In the genomic region with DNA sequence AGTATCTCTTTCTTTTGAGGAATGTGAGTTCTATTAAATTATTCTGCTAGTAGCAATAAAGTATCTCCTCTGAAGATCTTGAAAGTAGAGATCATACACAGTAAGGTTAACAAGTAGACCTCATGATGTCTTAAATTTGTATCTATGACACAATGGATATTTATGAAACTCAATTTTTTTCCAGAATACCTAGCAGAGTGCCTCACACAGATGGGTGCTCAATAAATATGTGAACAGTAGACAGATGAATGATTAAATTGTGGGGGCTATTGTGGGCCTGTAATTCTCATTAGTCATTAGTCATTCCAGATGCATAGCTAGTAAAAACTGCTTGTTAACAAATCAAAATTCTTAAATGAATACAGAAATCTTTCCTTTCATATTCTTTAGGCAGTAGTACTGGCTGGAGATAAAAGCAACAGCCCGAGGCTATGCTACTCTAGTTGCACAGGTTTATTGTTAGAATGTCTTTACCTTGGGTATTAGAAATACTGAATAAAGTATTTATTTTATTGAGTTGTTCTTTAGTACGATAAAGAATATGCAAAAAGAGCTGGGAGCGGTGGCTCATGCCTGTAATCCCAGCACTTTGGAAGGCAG, we compare ENCODE assay signal across 20 cellular contexts. TPM values are rescaled to one million over a fixed set of nuclear protein-coding genes. Genes with fewer than 3 reads are reported as not detected.
DNase-seq lines count a peak whose midpoint lies in the region; ATAC-seq, FAIRE-seq and TF ChIP-seq lines count a peak whose summit lies in the region.
"Had no signal": no experiment of that assay in that cellular context is flagged by ENCODE, and none has a peak within 500 bp of the region (broad histone marks: within the 10 kb centered on the region; RNA-seq: fewer than 3 reads in every experiment).

No MANE protein-coding gene starts in this region.

- no peaks in the 10 kb centered on the region for H3K9me2 ChIP-seq in SK-N-SH

- TF ChIP-seq RAD21 in SK-N-SH (IDR thresholded peaks at IDR 0.05; ENCODE audit: low read length): no peak

- CTCF ChIA-PET in SK-N-SH (lab: Yijun Ruan, JAX): interaction anchor here (1.0 to 2.1 kb wide), 6 partner anchors 10 to 153 kb away, joined by 3 to 19 read pairs (median 4); no protein-coding TSS in a partner anchor

- POLR2A ChIA-PET in SK-N-SH (lab: Yijun Ruan, JAX): no interaction called here

- H3K79me2 ChIP-seq in SK-N-SH (ENCODE audit: insufficient read depth): peaks cover 93% of the 10 kb centered on the region

- H3K4me1 ChIP-seq in CD4-positive, CD25-positive, alpha-beta regulatory T cell (ENCODE audit: control insufficient read depth, insufficient read depth, low read length, poor library complexity, severe bottlenecking): peaks cover 40% of the 10 kb centered on the region
- H3K4me1 ChIP-seq in SK-N-SH (ENCODE audit: control insufficient read depth in 1 of 2, insufficient read depth in 2 of 2, low read depth in 1 of 2, low read length in 1 of 2) (peaks cover 0 to 31% of the 10 kb centered on the region in 2 experiments; a peak in 3 of 4 replicates), foreskin keratinocyte (peaks cover 6% of the 10 kb centered on the region), thyroid gland (peaks cover 0 to 2% of the 10 kb centered on the region in 2 donors)

- peaks cover 14% of the 10 kb centered on the region for H3K36me3 Mint-ChIP-seq in CD4-positive, CD25-positive, alpha-beta regulatory T cell

- TF ChIP-seq EP300 in SK-N-SH (IDR thresholded peaks at IDR 0.05; ENCODE audit: borderline replicate concordance in 1 of 2, low read depth in 1 of 2, low read length in 1 of 2): peak in 1 of 2 experiments; percentile 16; a peak in 1 of 4 replicates

- peak overlapping the region in 2 of 3 donors; percentile 21 to 68 for H3K27ac Mint-ChIP-seq in CD4-positive, CD25-positive, alpha-beta regulatory T cell

- 78% methylated on average over 3 of the region's 3 CpGs for WGBS in SK-N-SH (ENCODE audit: low lambda C conversion rate)
- 88 to 91% methylated on average over 3 of the region's 3 CpGs for WGBS in thyroid gland, 2 donors

- no peaks in the 10 kb centered on the region for H3K9me3 ChIP-seq in CD4-positive, CD25-positive, alpha-beta regulatory T cell (ENCODE audit: control insufficient read depth in 2 of 2, low read length in 2 of 2)
- H3K9me3 ChIP-seq in SK-N-SH: no peaks in the 10 kb centered on the region
- no peaks in the 10 kb centered on the region for H3K9me3 ChIP-seq in thyroid gland
- H3K9me3 ChIP-seq in WERI-Rb-1 (ENCODE audit: severe bottlenecking): no peaks in the 10 kb centered on the region
- H3K9me3 ChIP-seq: sigmoid colon, thoracic aorta had no signal

- peaks cover 48% of the 10 kb centered on the region for H3F3A ChIP-seq in SK-N-SH (replicated peaks; ENCODE audit: insufficient read depth)

- H3K4me1 Mint-ChIP-seq in CD4-positive, CD25-positive, alpha-beta regulatory T cell: peaks cover 50 to 66% (median 60%) of the 10 kb centered on the region in 4 donors

- H3K4me3 Mint-ChIP-seq in CD4-positive, CD25-positive, alpha-beta regulatory T cell: peak overlapping the region in 2 of 4 donors; percentile 21 to 35
- H3K4me3 Mint-ChIP-seq: CD14-positive monocyte, memory B cell had no signal

- H3K27me3 ChIP-seq in CD4-positive, CD25-positive, alpha-beta regulatory T cell (ENCODE audit: control insufficient read depth, insufficient read depth, low read length): no peaks in the 10 kb centered on the region
- H3K27me3 ChIP-seq in SK-N-SH (ENCODE audit: insufficient read depth): no peaks in the 10 kb centered on the region
- no peaks in the 10 kb centered on the region for H3K27me3 ChIP-seq in foreskin keratinocyte
- no peaks in the 10 kb centered on the region for H3K27me3 ChIP-seq in thyroid gland
- H3K27me3 ChIP-seq in WERI-Rb-1 (ENCODE audit: insufficient read depth, low read depth, severe bottlenecking): no peaks in the 10 kb centered on the region
- H3K27me3 ChIP-seq: sigmoid colon had no signal

- no peak for TF ChIP-seq CTCF in SK-N-SH (IDR thresholded peaks at IDR 0.05)
- TF ChIP-seq CTCF in foreskin keratinocyte (conservative IDR thresholded peaks at IDR 0.05): no peak
- no peak for TF ChIP-seq CTCF in thyroid gland (IDR thresholded peaks at IDR 0.05)
- no peak for TF ChIP-seq CTCF in WERI-Rb-1 (IDR thresholded peaks at IDR 0.05; ENCODE audit: low read depth, low read length)
- no peak for TF ChIP-seq CTCF in D721Med (IDR thresholded peaks at IDR 0.05; ENCODE audit: insufficient read depth, missing control alignments)

- TF ChIP-seq POLR2A in thyroid gland (IDR thresholded peaks at IDR 0.05): no peak

- no peak overlapping the region for H3K4me3 ChIP-seq in CD4-positive, CD25-positive, alpha-beta regulatory T cell (ENCODE audit: low read depth, low read length)
- H3K4me3 ChIP-seq in SK-N-SH (ENCODE audit: low read depth in 2 of 2, low read length in 1 of 2) (no peak overlapping the region), thyroid gland (replicated peaks in 1 of 3) (no peak overlapping the region), WERI-Rb-1 (ENCODE audit: low read depth, low read length) (no peak overlapping the region)
- H3K4me3 ChIP-seq: coronary artery, sigmoid colon, thoracic aorta had no signal

- H3K36me3 ChIP-seq in CD4-positive, CD25-positive, alpha-beta regulatory T cell (ENCODE audit: control insufficient read depth, insufficient read depth, low read length): peaks cover 34% of the 10 kb centered on the region
- H3K36me3 ChIP-seq in SK-N-SH (replicated peaks in 1 of 2; ENCODE audit: control insufficient read depth in 1 of 2, insufficient read depth in 2 of 2, low read length in 1 of 2): peaks cover 25 to 34% of the 10 kb centered on the region in 2 experiments
- peaks cover 0 to 6% of the 10 kb centered on the region in 2 donors for H3K36me3 ChIP-seq in thyroid gland
- peaks cover 43% of the 10 kb centered on the region for H3K36me3 ChIP-seq in WERI-Rb-1

- peak in 1 of 2 donors; percentile 13 for ATAC-seq in CD4-positive, CD25-positive, alpha-beta regulatory T cell (ENCODE audit: low read depth in 2 of 2)
- peak; percentile 60 for ATAC-seq in foreskin keratinocyte

- intact Hi-C loops in thyroid gland (cut with DNase I): no loop called here

- no peak overlapping the region for H3K9ac ChIP-seq in SK-N-SH

- no peak overlapping the region for H2AFZ ChIP-seq in SK-N-SH (ENCODE audit: low read depth)

- peak overlapping the region; percentile 37 for H3K27ac ChIP-seq in CD4-positive, CD25-positive, alpha-beta regulatory T cell (ENCODE audit: insufficient read depth, low read length, poor library complexity, severe bottlenecking)
- peak overlapping the region in 1 of 2 experiments; percentile 28; a peak in 3 of 4 replicates for H3K27ac ChIP-seq in SK-N-SH (ENCODE audit: low read depth in 2 of 2, low read length in 1 of 2)
- no peak overlapping the region for H3K27ac ChIP-seq in foreskin keratinocyte
- H3K27ac ChIP-seq in thyroid gland: no peak overlapping the region
- no peak overlapping the region for H3K27ac ChIP-seq in WERI-Rb-1
- H3K27ac ChIP-seq: coronary artery, sigmoid colon, thoracic aorta had no signal

- no peaks in the 10 kb centered on the region for H3K27me3 Mint-ChIP-seq in CD4-positive, CD25-positive, alpha-beta regulatory T cell
- H3K27me3 Mint-ChIP-seq: memory B cell had no signal

- peaks cover 0 to 3% (median 0%) of the 10 kb centered on the region in 7 donors for H3K9me3 Mint-ChIP-seq in CD4-positive, CD25-positive, alpha-beta regulatory T cell
- H3K9me3 Mint-ChIP-seq: CD14-positive monocyte, memory B cell had no signal

- no peak for DNase-seq in CD4-positive, CD25-positive, alpha-beta regulatory T cell
- DNase-seq in EL (peak; percentile 25), SK-N-SH (no peak), foreskin keratinocyte (peak; percentile 5 to 29), thyroid gland (no peak), foreskin melanocyte (no peak), WERI-Rb-1 (no peak), D721Med (ENCODE audit: insufficient read length, low spot score) (no peak)
- DNase-seq: activated CD4-positive, alpha-beta T cell treated with anti-CD3 and anti-CD28 coated beads for 48 hours; erythroblast; NCI-H1092; NCI-H2107; NCI-H82; RPMI8226; sigmoid colon; stimulated activated CD4-positive, alpha-beta T cell treated with anti-CD3 and anti-CD28 coated beads, Interleukin-2, amount 100 ng/mL, for 48 hours had no signal

- peaks cover 16% of the 10 kb centered on the region for H4K20me1 ChIP-seq in SK-N-SH (ENCODE audit: insufficient read depth)

- no peak for FAIRE-seq in D721Med (lab: Jason Lieb, UNC)

- H3K4me2 ChIP-seq in SK-N-SH: no peak overlapping the region

TF ChIP-seq in SK-N-SH, 30 proteins besides CTCF, POLR2A, EP300 and RAD21:
- no peak for TF ChIP-seq ELF1 (IDR thresholded peaks at IDR 0.05)
- TF ChIP-seq, protein P1, sequence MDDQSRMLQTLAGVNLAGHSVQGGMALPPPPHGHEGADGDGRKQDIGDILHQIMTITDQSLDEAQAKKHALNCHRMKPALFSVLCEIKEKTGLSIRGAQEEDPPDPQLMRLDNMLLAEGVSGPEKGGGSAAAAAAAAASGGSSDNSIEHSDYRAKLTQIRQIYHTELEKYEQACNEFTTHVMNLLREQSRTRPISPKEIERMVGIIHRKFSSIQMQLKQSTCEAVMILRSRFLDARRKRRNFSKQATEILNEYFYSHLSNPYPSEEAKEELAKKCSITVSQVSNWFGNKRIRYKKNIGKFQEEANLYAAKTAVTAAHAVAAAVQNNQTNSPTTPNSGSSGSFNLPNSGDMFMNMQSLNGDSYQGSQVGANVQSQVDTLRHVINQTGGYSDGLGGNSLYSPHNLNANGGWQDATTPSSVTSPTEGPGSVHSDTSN (IDR thresholded peaks at IDR 0.05): peak; percentile 51
TF ChIP-seq in SK-N-SH: peak in this region for 1.

RNA-seq across cellular contexts. Expression of a gene that starts 22.0 kb away (rescaled TPM):
- total RNA-seq in CD4-positive, CD25-positive, alpha-beta regulatory T cell: 172 TPM
- polyA plus RNA-seq in CD4-positive, CD25-positive, alpha-beta regulatory T cell: 10 to 100 TPM in 1 of 4 donors, 1 to 10 TPM in 3; 7.8 to 12.3 (median 8.6) TPM
- polyA plus RNA-seq in SK-N-SH (2012; rRNA removed): 12.4 and 15.2 TPM in 2 replicates
- 12.3 and 13.2 TPM in 2 replicates for polyA plus RNA-seq in SK-N-SH (2012; cell fraction: cytosol; rRNA removed)
- polyA plus RNA-seq in SK-N-SH (2012; cell fraction: nucleus; rRNA removed): 16.2 and 52.2 TPM in 2 replicates
- 37.0 and 46.3 TPM in 2 replicates for total RNA-seq in foreskin keratinocyte
- 8.0 and 11.8 TPM in 2 replicates for polyA plus RNA-seq in foreskin keratinocyte
- total RNA-seq in thyroid gland: 10 to 100 TPM; 51.4 to 83.0 (median 63.8) TPM

Comparison
In these comparisons a context has a peak if more than half of its experiments do, and no peak if none do; other contexts are left out.
1. DNase-seq: peak in EL (single experiment) and foreskin keratinocyte (2 of 2); none in CD4-positive, CD25-positive, alpha-beta regulatory T cell (0 of 3), SK-N-SH (single experiment), thyroid gland (0 of 2), foreskin melanocyte (single experiment), WERI-Rb-1 (single experiment) and D721Med (single experiment).